Comparison of ENCODE assay signal across 9 cellular contexts in genomic region chr12:64884728-64885127, GRCh38.
"Had no signal": no experiment of that assay in that cellular context is flagged by ENCODE, and none has a peak within 500 bp of the region (broad histone marks: within the 10 kb centered on the region; RNA-seq: fewer than 3 reads in every experiment).

No MANE protein-coding gene starts in this region.

- FAIRE-seq: HepG2 had no signal

- H2AFZ ChIP-seq: GM23248 had no signal

- H3K9ac ChIP-seq: GM23248 had no signal

- H3K9me3 ChIP-seq: HAP-1 had no signal

- H3K4me3 ChIP-seq: GM23248, HAP-1 had no signal

- H3K36me3 ChIP-seq: HAP-1 had no signal

- H3K27ac ChIP-seq: GM23248, HL-60 had no signal

- ATAC-seq: HCT116, HepG2 had no signal

- DNase-seq: GM23248, GOT3, H7, HFFc6, KG1 had no signal
